8 cellular contexts compared by ENCODE assay signal in genomic region chr3:50299929-50300680, GRCh38. TPM values are rescaled to one million over a fixed set of nuclear protein-coding genes. Genes with fewer than 3 reads are reported as not detected.
DNase-seq lines count a peak whose midpoint lies in the region; ATAC-seq and TF ChIP-seq lines count a peak whose summit lies in the region.

No MANE protein-coding gene starts in this region.

- H3K4me3 Mint-ChIP-seq in HFFc6, result peak overlapping the region; percentile 94

- H3K27me3 ChIP-seq in ACC112 (ENCODE audit: insufficient read depth, low read length), result no peaks in the 10 kb centered on the region

- H3K27me3 Mint-ChIP-seq in HFFc6 (ENCODE audit: insufficient read depth), result no peaks in the 10 kb centered on the region; the same call in 1 of the 2 replicates

- peak overlapping the region; percentile 40 for H2AFZ ChIP-seq in ACC112 (ENCODE audit: low read length, unreplicated experiment)

- no peaks in the 10 kb centered on the region for H3K36me3 ChIP-seq in ACC112 (ENCODE audit: insufficient read depth, low read length)

- DNase-seq in HFFc6, result peak; percentile 28
- DNase-seq in fibroblast of the aortic adventitia (ENCODE audit: low read depth), result peak; percentile 63
- peak; percentile 64 for DNase-seq in occipital lobe (lab: John Stamatoyannopoulos, UW)
- no peak for DNase-seq in SHP77 treated with DMSO at 0.1 percent for 48 hours (lab: John Stamatoyannopoulos, UW)

- ATAC-seq in HG03159 (IDR thresholded peaks at IDR 0.05; ENCODE audit: unreplicated experiment) (no peak), HG02852 (IDR thresholded peaks at IDR 0.05; ENCODE audit: unreplicated experiment) (no peak)

- H3K27ac ChIP-seq in ACC112 (ENCODE audit: low read depth, low read length), result peak overlapping the region; percentile 82

- H3K79me2 ChIP-seq in ACC112 (ENCODE audit: control insufficient read depth, insufficient read depth, low read length, unreplicated experiment), result peaks cover 5% of the 10 kb centered on the region

- H3K4me1 ChIP-seq in ACC112 (ENCODE audit: control insufficient read depth, insufficient read depth, low read length, unreplicated experiment), result peaks cover 20% of the 10 kb centered on the region

- TF ChIP-seq CTCF in HFFc6 (IDR thresholded peaks at IDR 0.05), result no peak
- no peak for TF ChIP-seq CTCF in WI38 (IDR thresholded peaks at IDR 0.05; ENCODE audit: low read depth, low read length)
- no peak for TF ChIP-seq CTCF in fibroblast of the aortic adventitia (IDR thresholded peaks at IDR 0.05; ENCODE audit: insufficient read depth, low read length)

- H3K36me3 Mint-ChIP-seq in HFFc6 (ENCODE audit: low read depth), result no peaks in the 10 kb centered on the region

- H3K27ac Mint-ChIP-seq in HFFc6, result peak overlapping the region; percentile 92

- H3K9me3 Mint-ChIP-seq in HFFc6, result no peaks in the 10 kb centered on the region

- H3K4me1 Mint-ChIP-seq in HFFc6 (ENCODE audit: low read depth), result peaks cover 23% of the 10 kb centered on the region

- H3K4me3 ChIP-seq in ACC112 (ENCODE audit: low read depth, low read length), result peak overlapping the region; percentile 76
- H3K4me3 ChIP-seq in WI38 (ENCODE audit: low read depth, low read length), result peak overlapping the region; percentile 64
- H3K4me3 ChIP-seq in fibroblast of the aortic adventitia (ENCODE audit: low read depth, low read length), result peak overlapping the region; percentile 64

RNA-seq across cellular contexts. Expression of gene HYAL3, which starts 0.9 kb away (rescaled TPM):
- 1 to 10 TPM; 4.7 to 8.3 (median 5.8) TPM for total RNA-seq in HFFc6 (2021; fragmentation: NEBNext Ultra II Directional; extraction: Animal tissue kit (Norgen Biotek cat#: 25700))
- total RNA-seq in fibroblast of the aortic adventitia (ENCODE audit: low replicate concordance), result 1.2 and 3.1 TPM in 2 replicates
- total RNA-seq in occipital lobe, result 6.6 TPM

RNA-seq across cellular contexts. Expression of gene NAA80, which starts 0.9 kb away (rescaled TPM):
- total RNA-seq in HFFc6 (2021; fragmentation: NEBNext Ultra II Directional; extraction: Animal tissue kit (Norgen Biotek cat#: 25700)), result 10 to 100 TPM in 5 of 6 experiments, 1 to 10 TPM in 1; 8.5 to 13.4 (median 10.7) TPM
- total RNA-seq in fibroblast of the aortic adventitia (ENCODE audit: low replicate concordance), result 3.8 and 8.4 TPM in 2 replicates
- total RNA-seq in occipital lobe, result 4.5 TPM

RNA-seq across cellular contexts. Expression of gene HYAL1, which starts 3.3 kb away (rescaled TPM):
- under 1 TPM in 5 of 6 experiments, not detected in 1; 0.19 to 0.38 (median 0.23) TPM for total RNA-seq in HFFc6 (2021; fragmentation: NEBNext Ultra II Directional; extraction: Animal tissue kit (Norgen Biotek cat#: 25700))
- total RNA-seq in fibroblast of the aortic adventitia (ENCODE audit: low replicate concordance) (0.90 TPM in 1 of 2 replicates, not detected in the other), occipital lobe (0.16 TPM)

RNA-seq across cellular contexts. Expression of gene IFRD2, which starts 7.9 kb away (rescaled TPM):
- total RNA-seq in HFFc6 (2021; fragmentation: NEBNext Ultra II Directional; extraction: Animal tissue kit (Norgen Biotek cat#: 25700)), result 100 to 1,000 TPM in 1 of 6 experiments, 10 to 100 TPM in 5; 71.2 to 102 (median 74.6) TPM
- 45.3 and 72.7 TPM in 2 replicates for total RNA-seq in fibroblast of the aortic adventitia (ENCODE audit: low replicate concordance)
- 15.1 TPM for total RNA-seq in occipital lobe

RNA-seq across cellular contexts. Expression of gene LSMEM2, which starts 21.2 kb away (rescaled TPM):
- under 1 TPM in 2 of 6 experiments, not detected in 4; 0.11 to 0.13 TPM for total RNA-seq in HFFc6 (2021; fragmentation: NEBNext Ultra II Directional; extraction: Animal tissue kit (Norgen Biotek cat#: 25700))
- total RNA-seq in fibroblast of the aortic adventitia (ENCODE audit: low replicate concordance) (not detected in 2 replicates), occipital lobe (0.47 TPM)
